In genomic region chr20:61605862-61606557, GRCh38 we compare ENCODE assay signal across 31 cellular contexts.
"Had no signal": no experiment of that assay in that cellular context is flagged by ENCODE, and none has a peak within 500 bp of the region (broad histone marks: within the 10 kb centered on the region; RNA-seq: fewer than 3 reads in every experiment).

No MANE protein-coding gene starts in this region.

- H3K4me1 ChIP-seq: heart left ventricle, left lung, pancreas, prostate gland, tibial artery, upper lobe of right lung had no signal

- ATAC-seq: heart left ventricle; left colon; left lung; pancreas; right cardiac atrium; sciatic nerve; stimulated activated effector memory CD8-positive, alpha-beta T cell treated with anti-CD3 and anti-CD28 coated beads, Interleukin-12 subunit alpha, Interleukin-12 subunit beta, amount 100 ng/mL, for 72 hours; upper lobe of right lung had no signal

- H3K4me2 ChIP-seq: hepatocyte had no signal

- DNase-seq: glutamatergic neuron; left colon; left lung; mesendoderm; naive B cell; nephron progenitor cell; nucleus accumbens; pancreas; retina; stimulated activated CD4-positive, alpha-beta T cell treated with anti-CD3 and anti-CD28 coated beads, Interleukin-12 subunit alpha, Interleukin-12 subunit beta, amount 100 ng/mL, for 4 hours; stimulated activated CD4-positive, alpha-beta T cell treated with anti-CD3 and anti-CD28 coated beads, Interleukin-15, amount 100 ng/mL, for 24 hours; stimulated activated CD4-positive, alpha-beta T cell treated with anti-CD3 and anti-CD28 coated beads, Interleukin-2, amount 100 ng/mL, for 24 hours; stimulated activated CD4-positive, alpha-beta T cell treated with anti-CD3 and anti-CD28 coated beads, Interleukin-4, amount 100 ng/mL, for 1 hour; stimulated activated naive CD4-positive, alpha-beta T cell; trophoblast cell; upper lobe of right lung had no signal

- H3K4me1 Mint-ChIP-seq: mesothelial cell of epicardium; naive B cell; nephron progenitor cell; stimulated activated effector memory CD8-positive, alpha-beta T cell treated with anti-CD3 and anti-CD28 coated beads, Interleukin-12 subunit alpha, Interleukin-12 subunit beta, amount 100 ng/mL, for 72 hours had no signal

- H3K27ac ChIP-seq: heart left ventricle, hepatocyte, left lung, pancreas, prostate gland, skin epidermis, suprapubic skin, thoracic aorta, tibial artery, upper lobe of right lung had no signal

- FAIRE-seq: keratinocyte, pancreas, urothelium cell line had no signal

- H3K27me3 ChIP-seq: hepatocyte, pancreas, upper lobe of right lung had no signal

- H3K36me3 ChIP-seq: heart left ventricle, left lung, pancreas, prostate gland, suprapubic skin, thoracic aorta, tibial artery, upper lobe of right lung had no signal

- H2AFZ ChIP-seq: hepatocyte had no signal

- H3K9me3 ChIP-seq: pancreas, prostate gland, suprapubic skin, thoracic aorta, upper lobe of right lung had no signal

- H3K36me3 Mint-ChIP-seq: mesothelial cell of epicardium; naive B cell; stimulated activated effector memory CD8-positive, alpha-beta T cell treated with anti-CD3 and anti-CD28 coated beads, Interleukin-12 subunit alpha, Interleukin-12 subunit beta, amount 100 ng/mL, for 72 hours had no signal

- H3K27me3 Mint-ChIP-seq: naive B cell; stimulated activated naive CD8-positive, alpha-beta T cell treated with anti-CD3 and anti-CD28 coated beads, Interleukin-15, Interleukin-2, amounts not matched to agents 100 ng/mL and 50 ng/mL, for 24 hours had no signal

- H3K79me2 ChIP-seq: hepatocyte had no signal

- H3K4me3 Mint-ChIP-seq: mesothelial cell of epicardium; naive B cell; nephron progenitor cell; stimulated activated effector memory CD8-positive, alpha-beta T cell treated with anti-CD3 and anti-CD28 coated beads, Interleukin-12 subunit alpha, Interleukin-12 subunit beta, amount 100 ng/mL, for 72 hours; stimulated activated naive CD8-positive, alpha-beta T cell treated with anti-CD3 and anti-CD28 coated beads, Interleukin-15, Interleukin-2, amounts not matched to agents 100 ng/mL and 50 ng/mL, for 24 hours had no signal

- H3K27ac Mint-ChIP-seq: mesothelial cell of epicardium; nephron progenitor cell; stimulated activated effector memory CD8-positive, alpha-beta T cell treated with anti-CD3 and anti-CD28 coated beads, Interleukin-12 subunit alpha, Interleukin-12 subunit beta, amount 100 ng/mL, for 72 hours; stimulated activated naive CD8-positive, alpha-beta T cell treated with anti-CD3 and anti-CD28 coated beads, Interleukin-15, Interleukin-2, amounts not matched to agents 100 ng/mL and 50 ng/mL, for 24 hours had no signal

- H3K4me3 ChIP-seq: heart left ventricle, hepatocyte, left lung, lung, pancreas, prostate gland, skin epidermis, suprapubic skin, thoracic aorta, tibial artery, upper lobe of right lung had no signal
